ENCODE assay signal across 8 cellular contexts in the genomic region with DNA sequence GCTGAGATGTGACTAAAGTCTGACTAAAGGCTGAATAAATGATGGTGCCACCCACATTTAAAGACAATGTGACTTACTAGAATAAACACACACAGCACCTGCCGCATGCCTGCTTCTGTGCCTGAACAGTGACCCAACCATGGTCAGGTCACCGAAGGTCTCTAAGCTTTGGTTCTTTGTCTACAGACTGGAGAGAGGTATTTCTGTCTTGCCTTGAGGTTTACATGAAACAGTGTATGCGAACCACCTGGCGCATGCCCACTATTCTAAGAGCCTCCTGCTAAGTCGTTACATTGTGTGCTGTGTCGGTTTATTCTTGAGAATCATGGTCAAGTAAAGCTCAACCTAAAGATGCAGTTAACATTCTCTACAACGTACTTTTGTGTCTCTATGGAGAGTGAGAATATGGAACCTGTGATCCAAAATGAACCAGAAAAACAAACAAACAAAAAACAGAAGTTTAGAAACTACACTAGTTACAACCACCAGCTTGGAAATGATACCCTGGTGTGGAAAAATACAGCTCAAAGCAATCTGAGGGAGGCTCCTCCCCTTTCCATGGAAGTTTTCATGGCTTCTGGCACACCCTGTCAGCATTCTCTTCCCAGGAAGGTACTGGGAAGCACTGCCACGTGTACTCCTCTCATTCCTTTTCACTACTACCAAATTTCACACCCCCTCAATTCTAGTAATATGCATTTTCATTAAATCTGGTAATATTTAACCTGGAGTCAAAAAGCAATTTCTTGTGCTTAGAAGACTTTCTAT. TPM values are rescaled to one million over a fixed set of nuclear protein-coding genes. Genes with fewer than 3 reads are reported as not detected.
DNase-seq lines count a peak whose midpoint lies in the region; ATAC-seq and TF ChIP-seq lines count a peak whose summit lies in the region.

No MANE protein-coding gene starts in this region.

- H3K4me3 Mint-ChIP-seq in MCF 10A (ENCODE audit: unreplicated experiment) = no peak overlapping the region
- H3K4me3 Mint-ChIP-seq in effector memory CD8-positive, alpha-beta T cell = peak overlapping the region; percentile 72 to 77
- no peak overlapping the region for H3K4me3 Mint-ChIP-seq in endodermal cell

- in situ Hi-C loops in transverse colon (cut with MboI; ENCODE audit: low pct_ligation_motif_present in 1 of 4, low pct_unique_long_range_greater_than_20kb in 1 of 4, low sequenced_read_pairs in 3 of 4) = no loop called here

- DNase-seq in MCF 10A (ENCODE audit: unreplicated experiment) = no peak
- DNase-seq in breast epithelium (ENCODE audit: low spot score in 2 of 2) = no peak
- DNase-seq in NCI-H226 = peak; percentile 48
- DNase-seq in effector memory CD8-positive, alpha-beta T cell = no peak
- DNase-seq in transverse colon = no peak
- DNase-seq in GM20000 (ENCODE audit: low spot score) = no peak
- DNase-seq in endodermal cell = no peak

- no peak for TF ChIP-seq EP300 in transverse colon (IDR thresholded peaks at IDR 0.05; ENCODE audit: low read depth)

- WGBS in transverse colon (ENCODE audit: low coverage in 1 of 2), 2 donors = 59 to 75% methylated on average over 5 to 8 of the region's 8 CpGs
- WGBS in endodermal cell (ENCODE audit: insufficient coverage in 1 of 2, insufficient read length in 1 of 2), 2 experiments = 91 to 96% methylated on average over 7 to 8 of the region's 8 CpGs

- H3K9me3 ChIP-seq in breast epithelium (no peaks in the 10 kb centered on the region), transverse colon (no peaks in the 10 kb centered on the region), endodermal cell (ENCODE audit: control insufficient read depth, low read length) (no peaks in the 10 kb centered on the region)

- no peaks in the 10 kb centered on the region for H3K9me3 Mint-ChIP-seq in MCF 10A (ENCODE audit: unreplicated experiment)
- H3K9me3 Mint-ChIP-seq in effector memory CD8-positive, alpha-beta T cell = no peaks in the 10 kb centered on the region
- H3K9me3 Mint-ChIP-seq in endodermal cell = no peaks in the 10 kb centered on the region

- no peak overlapping the region for H3K4me3 ChIP-seq in breast epithelium
- H3K4me3 ChIP-seq in transverse colon = no peak overlapping the region
- H3K4me3 ChIP-seq in endodermal cell (ENCODE audit: low read length) = no peak overlapping the region

- H3K27ac Mint-ChIP-seq in MCF 10A (ENCODE audit: low read depth, unreplicated experiment) (peak overlapping the region; percentile 69), endodermal cell (no peak overlapping the region)
- peak overlapping the region; percentile 87 to 94 for H3K27ac Mint-ChIP-seq in effector memory CD8-positive, alpha-beta T cell

- BruUV-seq in MCF 10A (replicated peaks; lab: Mats Ljungman, UMichigan) = no TSS peak

- no peak for ATAC-seq in effector memory CD8-positive, alpha-beta T cell (replicated peaks)
- ATAC-seq in GM21515 (IDR thresholded peaks at IDR 0.05; ENCODE audit: unreplicated experiment) = no peak

- H3K27ac ChIP-seq in breast epithelium (peak overlapping the region in 1 of 2 donors; percentile 3), transverse colon (peak overlapping the region; percentile 59 to 81 (median 74)), endodermal cell (ENCODE audit: low read depth, low read length) (no peak overlapping the region)

- TF ChIP-seq POLR2A in breast epithelium (IDR thresholded peaks at IDR 0.05) (no peak), transverse colon (IDR thresholded peaks at IDR 0.05) (no peak)

- intact Hi-C loops in MCF 10A (cut with micrococcal nuclease) = no loop called here
- intact Hi-C loops in breast epithelium (cut with DNase I; ENCODE audit: low total_unique reads) = no loop called here
- intact Hi-C loops in transverse colon (cut with DNase I; ENCODE audit: low total_unique reads) = no loop called here

- peaks cover 0 to 3% of the 10 kb centered on the region in 2 donors for H3K4me1 ChIP-seq in breast epithelium
- H3K4me1 ChIP-seq in transverse colon = peaks cover 13 to 47% (median 33%) of the 10 kb centered on the region in 4 donors
- H3K4me1 ChIP-seq in endodermal cell (ENCODE audit: control insufficient read depth, insufficient read depth, low read length) = no peaks in the 10 kb centered on the region

- CTCF ChIA-PET in MCF 10A (lab: Yijun Ruan, JAX) = interaction anchor here (0.6 to 3.2 kb wide), 8 partner anchors 8 to 682 kb away, joined by 3 to 16 read pairs (median 5); no protein-coding TSS in a partner anchor

- peaks cover 3% of the 10 kb centered on the region for H3K36me3 Mint-ChIP-seq in MCF 10A (ENCODE audit: insufficient read depth, unreplicated experiment)
- peaks cover 24% of the 10 kb centered on the region for H3K36me3 Mint-ChIP-seq in effector memory CD8-positive, alpha-beta T cell (ENCODE audit: insufficient read depth)
- H3K36me3 Mint-ChIP-seq in endodermal cell (ENCODE audit: low read depth) = no peaks in the 10 kb centered on the region

- H3K9ac ChIP-seq in endodermal cell (ENCODE audit: extremely low read depth, low read length, poor library complexity, severe bottlenecking) = no peak overlapping the region

- TF ChIP-seq CTCF in MCF 10A (IDR thresholded peaks at IDR 0.05; ENCODE audit: unreplicated experiment) (no peak), breast epithelium (IDR thresholded peaks at IDR 0.05) (no peak), transverse colon (IDR thresholded peaks at IDR 0.05) (no peak), GM20000 (IDR thresholded peaks at IDR 0.05; ENCODE audit: extremely low read depth, missing control alignments) (no peak), endodermal cell (conservative IDR thresholded peaks at IDR 0.05) (no peak)

- H3K27me3 Mint-ChIP-seq in MCF 10A (ENCODE audit: insufficient read depth, unreplicated experiment) (no peaks in the 10 kb centered on the region), endodermal cell (ENCODE audit: insufficient read depth) (no peaks in the 10 kb centered on the region)
- no peaks in the 10 kb centered on the region for H3K27me3 Mint-ChIP-seq in effector memory CD8-positive, alpha-beta T cell

- H3K27me3 ChIP-seq in breast epithelium (no peaks in the 10 kb centered on the region), transverse colon (no peaks in the 10 kb centered on the region), endodermal cell (ENCODE audit: control insufficient read depth, insufficient read depth, low read length, poor library complexity, severe bottlenecking) (no peaks in the 10 kb centered on the region)

- no peaks in the 10 kb centered on the region for H3K36me3 ChIP-seq in breast epithelium
- H3K36me3 ChIP-seq in transverse colon = no peaks in the 10 kb centered on the region
- H3K36me3 ChIP-seq in endodermal cell (ENCODE audit: control insufficient read depth, insufficient read depth, low read length) = no peaks in the 10 kb centered on the region

- H3K4me1 Mint-ChIP-seq in MCF 10A (ENCODE audit: insufficient read depth, unreplicated experiment) (peaks cover 47% of the 10 kb centered on the region), endodermal cell (peaks cover 7% of the 10 kb centered on the region)
- peaks cover 69 to 74% of the 10 kb centered on the region in 2 donors for H3K4me1 Mint-ChIP-seq in effector memory CD8-positive, alpha-beta T cell (ENCODE audit: low read depth in 2 of 2)

- POLR2A ChIA-PET in MCF 10A (lab: Yijun Ruan, JAX) = interaction anchor here (0.8 to 4.0 kb wide), 5 partner anchors 13 to 574 kb away, joined by 3 to 42 read pairs (median 4); partner anchors contain the start of gene CHCHD2

RNA-seq across cellular contexts. Expression of gene VOPP1, which starts 40.0 kb away (rescaled TPM):
- total RNA-seq in MCF 10A (2022) (29.2 and 35.7 TPM in 2 replicates), breast epithelium (10 to 100 TPM; 28.2 to 42.6 (median 40.8) TPM), transverse colon (10 to 100 TPM; 22.1 to 79.2 (median 73.9) TPM), endodermal cell (10 to 100 TPM; 48.8 to 53.6 TPM)
- polyA plus RNA-seq in endodermal cell (2013, experiment 1 of 2) = 58.9 TPM
- 58.6 TPM for polyA plus RNA-seq in endodermal cell (2013, experiment 2 of 2)

Comparison
In these comparisons a context has a peak if more than half of its experiments do, and no peak if none do; other contexts are left out.
1. H3K4me3 Mint-ChIP-seq: peak in effector memory CD8-positive, alpha-beta T cell (2 of 2); none in MCF 10A (single experiment) and endodermal cell (single experiment).